ENCODE assay signal across 8 cellular contexts in genomic region chr2:8677646-8678592, GRCh38. TPM values are rescaled to one million over a fixed set of nuclear protein-coding genes. Genes with fewer than 3 reads are reported as not detected.
DNase-seq lines count a peak whose midpoint lies in the region; ATAC-seq and TF ChIP-seq lines count a peak whose summit lies in the region.

No MANE protein-coding gene starts in this region.

- H3K36me3 ChIP-seq in BJ (ENCODE audit: control insufficient read depth, insufficient read depth, low read length): no peaks in the 10 kb centered on the region
- H3K36me3 ChIP-seq in cardiac muscle cell: no peaks in the 10 kb centered on the region

- peaks cover 3% of the 10 kb centered on the region for H3K27me3 Mint-ChIP-seq in osteocyte (ENCODE audit: unreplicated experiment)

- DNase-seq in BJ (ENCODE audit: low read depth) (no peak), HT-29 (ENCODE audit: low spot score) (peak; percentile 62), NOMO-1 (lab: John Stamatoyannopoulos, UW; ENCODE audit: unreplicated experiment in 2 of 2) (peak; percentile 59 to 66), cardiac muscle cell (ENCODE audit: low read depth in 1 of 2, low spot score in 1 of 2) (peak; percentile 71 to 83), osteocyte (ENCODE audit: extremely low spot score, unreplicated experiment) (no peak), T1000 (lab: John Stamatoyannopoulos, UW) (no peak)
- DNase-seq in activated naive CD4-positive, alpha-beta T cell treated with anti-CD3 and anti-CD28 coated beads, Interleukin-2, amount 50 U/mL, for 16 hours: peak; percentile 33

- H3K4me3 Mint-ChIP-seq in osteocyte (ENCODE audit: unreplicated experiment): peak overlapping the region; percentile 81

- H3K27ac Mint-ChIP-seq in osteocyte (ENCODE audit: unreplicated experiment): peak overlapping the region; percentile 69

- peaks cover 29% of the 10 kb centered on the region for H3K4me1 ChIP-seq in cardiac muscle cell (ENCODE audit: low read depth)

- POLR2A ChIA-PET in BJ (lab: Charles Lee): interaction anchor here (0.6 kb wide), 2 partner anchors 80 to 242 kb away, joined by 4 to 15 read pairs; no protein-coding TSS in a partner anchor

- peak overlapping the region; percentile 100 for H3K27ac ChIP-seq in cardiac muscle cell

- no peak for ATAC-seq in HG02981 (IDR thresholded peaks at IDR 0.05; ENCODE audit: unreplicated experiment)

- H3K9me3 ChIP-seq in cardiac muscle cell (ENCODE audit: low read depth): no peaks in the 10 kb centered on the region

- no peaks in the 10 kb centered on the region for H3K27me3 ChIP-seq in BJ (ENCODE audit: control insufficient read depth, insufficient read depth, low read length)
- no peaks in the 10 kb centered on the region for H3K27me3 ChIP-seq in cardiac muscle cell

- CTCF ChIA-PET in BJ (lab: Yijun Ruan, JAX): interaction anchor here (1.0 to 1.6 kb wide), 3 partner anchors 13 to 1007 kb away, joined by 3 read pairs; no protein-coding TSS in a partner anchor

- H3K4me1 Mint-ChIP-seq in osteocyte (ENCODE audit: unreplicated experiment): peaks cover 43% of the 10 kb centered on the region

- H3K9me3 Mint-ChIP-seq in osteocyte (ENCODE audit: unreplicated experiment): peaks cover 12% of the 10 kb centered on the region

- H3K4me3 ChIP-seq in BJ (ENCODE audit: low read depth, low read length) (peak overlapping the region; percentile 48), cardiac muscle cell (peak overlapping the region; percentile 46)

- H3K36me3 Mint-ChIP-seq in osteocyte (ENCODE audit: unreplicated experiment): peaks cover 2% of the 10 kb centered on the region

- TF ChIP-seq CTCF in BJ (IDR thresholded peaks at IDR 0.05; ENCODE audit: insufficient read depth, low read depth, low read length) (no peak), cardiac muscle cell (IDR thresholded peaks at IDR 0.05; ENCODE audit: low read depth, low read length) (no peak), osteocyte (IDR thresholded peaks at IDR 0.05) (no peak)

RNA-seq across cellular contexts. Expression of gene ID2, which starts 3.9 kb away (rescaled TPM):
- polyA plus RNA-seq in BJ (2011; rRNA removed) (196 and 242 TPM in 2 replicates), cardiac muscle cell (409 and 527 TPM in 2 replicates)
- 65.9 and 131 TPM in 2 replicates for polyA minus RNA-seq in BJ (2011; rRNA and poly(A)+ RNA removed)
- 152 and 161 TPM in 2 replicates for total RNA-seq in HT-29 (2014; rRNA removed; shearing (Covaris generic))
- total RNA-seq in cardiac muscle cell (626 and 780 TPM in 2 replicates), osteocyte (9.3 and 11.9 TPM in 2 replicates)

Comparison
In these comparisons a context has a peak if more than half of its experiments do, and no peak if none do; other contexts are left out.
1. DNase-seq: peak in HT-29 (single experiment), NOMO-1 (2 of 2), activated naive CD4-positive, alpha-beta T cell treated with anti-CD3 and anti-CD28 coated beads, Interleukin-2, amount 50 U/mL, for 16 hours (single experiment) and cardiac muscle cell (2 of 2); none in BJ (single experiment), osteocyte (single experiment) and T1000 (single experiment).
2. RNA of gene ID2, which starts 3.9 kb away (total RNA-seq): 626 to 780 TPM in cardiac muscle cell and 152 to 161 TPM in HT-29; 9.3 to 11.9 TPM in osteocyte; every median in the first group is over 10 times any median in the second.